23 cellular contexts compared by ENCODE assay signal in the genomic region with DNA sequence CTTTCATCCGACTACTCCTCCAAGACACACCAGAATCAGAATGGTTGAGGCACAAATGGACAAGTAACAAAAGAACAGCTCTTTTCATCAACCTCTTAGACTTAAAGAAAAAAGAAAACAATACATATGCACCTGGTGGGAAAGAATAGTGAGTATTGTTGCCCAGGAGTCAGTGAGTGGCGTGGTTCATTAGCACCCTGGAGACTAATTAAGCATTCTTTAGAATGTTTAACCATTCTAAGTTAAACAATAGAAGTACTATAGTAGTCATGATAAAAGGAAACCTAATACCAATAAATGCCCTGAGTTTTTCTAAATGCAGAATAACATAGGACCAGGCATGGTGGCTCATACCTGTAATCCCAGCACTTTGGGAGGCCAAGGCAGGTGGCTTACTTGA. TPM values are rescaled to one million over a fixed set of nuclear protein-coding genes. Genes with fewer than 3 reads are reported as not detected.
DNase-seq lines count a peak whose midpoint lies in the region; ATAC-seq lines count a peak whose summit lies in the region.
"Had no signal": no experiment of that assay in that cellular context is flagged by ENCODE, and none has a peak within 500 bp of the region (broad histone marks: within the 10 kb centered on the region; RNA-seq: fewer than 3 reads in every experiment).

No MANE protein-coding gene starts in this region.

- H3K36me3 Mint-ChIP-seq in activated naive CD8-positive, alpha-beta T cell, result peaks cover 11% of the 10 kb centered on the region
- peaks cover 23% of the 10 kb centered on the region for H3K36me3 Mint-ChIP-seq in activated naive CD8-positive, alpha-beta T cell treated with anti-CD3 and anti-CD28 coated beads, Interleukin-2, amount 50 U/mL, for 24 hours (ENCODE audit: low read depth)
- peaks cover 85% of the 10 kb centered on the region for H3K36me3 Mint-ChIP-seq in activated T-helper 17 cell treated with anti-CD3 and anti-CD28 coated beads, Interleukin-2, amount 50 U/mL, for 72 hours (ENCODE audit: low read depth)

- DNase-seq in activated naive CD8-positive, alpha-beta T cell treated with anti-CD3 and anti-CD28 coated beads, Interleukin-2, amount 50 U/mL, for 24 hours, result no peak
- DNase-seq in NCI-H2081 treated with DMSO at 0.1 percent for 48 hours (lab: John Stamatoyannopoulos, UW) (peak; percentile 10), medulla oblongata (ENCODE audit: extremely low spot score) (no peak), cerebellar cortex (ENCODE audit: low spot score) (no peak)
- DNase-seq in stimulated activated CD4-positive, alpha-beta T cell treated with anti-CD3 and anti-CD28 coated beads, Interleukin-4, amount 100 ng/mL, for 1 hour, result no peak
- DNase-seq: activated CD4-positive, alpha-beta T cell treated with anti-CD3 and anti-CD28 coated beads, Interleukin-2, amount 10 ng/mL, durations not matched to agents 7 days and 5 days; activated CD8-positive, alpha-beta memory T cell treated with anti-CD3 and anti-CD28 coated beads, Interleukin-2, amount 50 U/mL, for 4 hours; activated gamma-delta T cell; anterior cingulate cortex; C1 segment of cervical spinal cord; erythroblast; foreskin melanocyte; hypothalamus; IMR-90; mesenchymal stem cell; MG63; OCI-M1; right cardiac atrium; SHP77 treated with DMSO at 0.1 percent for 48 hours; uterus had no signal

- H3K27me3 Mint-ChIP-seq in activated naive CD8-positive, alpha-beta T cell, result no peaks in the 10 kb centered on the region
- no peaks in the 10 kb centered on the region for H3K27me3 Mint-ChIP-seq in activated naive CD8-positive, alpha-beta T cell treated with anti-CD3 and anti-CD28 coated beads, Interleukin-2, amount 50 U/mL, for 24 hours
- no peaks in the 10 kb centered on the region for H3K27me3 Mint-ChIP-seq in activated T-helper 17 cell treated with anti-CD3 and anti-CD28 coated beads, Interleukin-2, amount 50 U/mL, for 72 hours
- H3K27me3 Mint-ChIP-seq: activated CD4-positive, alpha-beta T cell treated with anti-CD3 and anti-CD28 coated beads, Interleukin-2, amount 10 ng/mL, durations not matched to agents 7 days and 5 days had no signal

- no peaks in the 10 kb centered on the region for H3K9me3 Mint-ChIP-seq in activated naive CD8-positive, alpha-beta T cell (ENCODE audit: low read depth)
- peaks cover 2% of the 10 kb centered on the region for H3K9me3 Mint-ChIP-seq in activated naive CD8-positive, alpha-beta T cell treated with anti-CD3 and anti-CD28 coated beads, Interleukin-2, amount 50 U/mL, for 24 hours
- no peaks in the 10 kb centered on the region for H3K9me3 Mint-ChIP-seq in activated T-helper 17 cell treated with anti-CD3 and anti-CD28 coated beads, Interleukin-2, amount 50 U/mL, for 72 hours

- H3K27ac Mint-ChIP-seq in activated naive CD8-positive, alpha-beta T cell, result peak overlapping the region; percentile 36
- no peak overlapping the region for H3K27ac Mint-ChIP-seq in activated naive CD8-positive, alpha-beta T cell treated with anti-CD3 and anti-CD28 coated beads, Interleukin-2, amount 50 U/mL, for 24 hours
- H3K27ac Mint-ChIP-seq in activated T-helper 17 cell treated with anti-CD3 and anti-CD28 coated beads, Interleukin-2, amount 50 U/mL, for 72 hours, result no peak overlapping the region
- H3K27ac Mint-ChIP-seq: activated CD4-positive, alpha-beta T cell treated with anti-CD3 and anti-CD28 coated beads, Interleukin-2, amount 10 ng/mL, durations not matched to agents 7 days and 5 days had no signal

- ATAC-seq in activated naive CD8-positive, alpha-beta T cell treated with anti-CD3 and anti-CD28 coated beads, Interleukin-2, amount 50 U/mL, for 24 hours, result no peak
- no peak for ATAC-seq in activated T-helper 17 cell treated with anti-CD3 and anti-CD28 coated beads, Interleukin-2, amount 50 U/mL, for 72 hours (replicated peaks)
- ATAC-seq in HG02571 (IDR thresholded peaks at IDR 0.05; ENCODE audit: unreplicated experiment), result no peak
- ATAC-seq: right cardiac atrium had no signal

- no peak overlapping the region for H3K4me3 Mint-ChIP-seq in activated naive CD8-positive, alpha-beta T cell
- H3K4me3 Mint-ChIP-seq in activated naive CD8-positive, alpha-beta T cell treated with anti-CD3 and anti-CD28 coated beads, Interleukin-2, amount 50 U/mL, for 24 hours, result no peak overlapping the region
- H3K4me3 Mint-ChIP-seq in activated T-helper 17 cell treated with anti-CD3 and anti-CD28 coated beads, Interleukin-2, amount 50 U/mL, for 72 hours, result peak overlapping the region; percentile 18
- H3K4me3 Mint-ChIP-seq: activated CD4-positive, alpha-beta T cell treated with anti-CD3 and anti-CD28 coated beads, Interleukin-2, amount 10 ng/mL, durations not matched to agents 7 days and 5 days had no signal

- peaks cover 82% of the 10 kb centered on the region for H3K4me1 Mint-ChIP-seq in activated naive CD8-positive, alpha-beta T cell (ENCODE audit: low read depth)
- H3K4me1 Mint-ChIP-seq in activated naive CD8-positive, alpha-beta T cell treated with anti-CD3 and anti-CD28 coated beads, Interleukin-2, amount 50 U/mL, for 24 hours, result peaks cover 72% of the 10 kb centered on the region
- H3K4me1 Mint-ChIP-seq in activated T-helper 17 cell treated with anti-CD3 and anti-CD28 coated beads, Interleukin-2, amount 50 U/mL, for 72 hours, result peaks cover 55% of the 10 kb centered on the region

RNA-seq across cellular contexts. Expression of a gene that starts 16.9 kb away (rescaled TPM):
- 100 to 1,000 TPM in 1 of 2 donors, 10 to 100 TPM in 1; 77.2 to 209 TPM for total RNA-seq in activated T-helper 17 cell treated with anti-CD3 and anti-CD28 coated beads, Interleukin-2, amount 50 U/mL, for 72 hours
